11 cellular contexts compared by ENCODE assay signal in genomic region chr7:92685146-92686042, GRCh38.
DNase-seq lines count a peak whose midpoint lies in the region; ATAC-seq and TF ChIP-seq lines count a peak whose summit lies in the region.
"Had no signal": no experiment of that assay in that cellular context is flagged by ENCODE, and none has a peak within 500 bp of the region (broad histone marks: within the 10 kb centered on the region; RNA-seq: fewer than 3 reads in every experiment).

No MANE protein-coding gene starts in this region.

- H3K27ac ChIP-seq in SK-N-SH (ENCODE audit: low read depth in 2 of 2, low read length in 1 of 2) (no peak overlapping the region), A673 (ENCODE audit: low read depth, low read length, poor library complexity, severe bottlenecking) (no peak overlapping the region)
- H3K27ac ChIP-seq: neutrophil had no signal

- H3K9me3 Mint-ChIP-seq in progenitor cell of endocrine pancreas (ENCODE audit: low read depth), result peaks cover 5% of the 10 kb centered on the region
- H3K9me3 Mint-ChIP-seq in stimulated activated naive CD8-positive, alpha-beta T cell treated with anti-CD3 and anti-CD28 coated beads, Interleukin-15, Interleukin-2, amounts not matched to agents 100 ng/mL and 50 ng/mL, for 24 hours, result peaks cover 4% of the 10 kb centered on the region

- H4K20me1 ChIP-seq in SK-N-SH (ENCODE audit: insufficient read depth), result no peaks in the 10 kb centered on the region

- H3K4me2 ChIP-seq in SK-N-SH, result no peak overlapping the region

- peaks cover 6 to 11% of the 10 kb centered on the region in 2 experiments for H3K4me1 ChIP-seq in SK-N-SH (ENCODE audit: control insufficient read depth in 1 of 2, insufficient read depth in 2 of 2, low read depth in 1 of 2, low read length in 1 of 2)
- H3K4me1 ChIP-seq in A673 (ENCODE audit: insufficient read depth, low read length, poor library complexity, severe bottlenecking), result no peaks in the 10 kb centered on the region

- no peaks in the 10 kb centered on the region for H3K9me2 ChIP-seq in SK-N-SH

- peaks cover 13% of the 10 kb centered on the region for H3K4me1 Mint-ChIP-seq in progenitor cell of endocrine pancreas (ENCODE audit: low read depth)
- peaks cover 94% of the 10 kb centered on the region for H3K4me1 Mint-ChIP-seq in stimulated activated naive CD8-positive, alpha-beta T cell treated with anti-CD3 and anti-CD28 coated beads, Interleukin-15, Interleukin-2, amounts not matched to agents 100 ng/mL and 50 ng/mL, for 24 hours (ENCODE audit: low read depth)

- peak overlapping the region; percentile 22 for H3K27ac Mint-ChIP-seq in progenitor cell of endocrine pancreas
- H3K27ac Mint-ChIP-seq in stimulated activated naive CD8-positive, alpha-beta T cell treated with anti-CD3 and anti-CD28 coated beads, Interleukin-15, Interleukin-2, amounts not matched to agents 100 ng/mL and 50 ng/mL, for 24 hours, result peak overlapping the region; percentile 91

- DNase-seq in SK-N-SH (no peak), progenitor cell of endocrine pancreas (ENCODE audit: low spot score, unreplicated experiment) (no peak), A673 (ENCODE audit: low spot score) (no peak), islet precursor cell (no peak)
- peak; percentile 62 for DNase-seq in activated effector memory CD4-positive, alpha-beta T cell treated with Interleukin-2 at 50 U/mL for 16 hours
- DNase-seq: dermis blood vessel endothelial cell, Kasumi-1 had no signal

- ATAC-seq in SK-N-SH treated with all-trans-retinoic acid at 6 μM for 48 hours, result no peak
- ATAC-seq in HG02678 (IDR thresholded peaks at IDR 0.05; ENCODE audit: unreplicated experiment), result no peak

- POLR2A ChIA-PET in SK-N-SH (lab: Yijun Ruan, JAX) (no interaction called here), A673 (lab: Charles Lee; ENCODE audit: low non-redundant PET) (no interaction called here)

- no peak overlapping the region for H3K4me3 Mint-ChIP-seq in progenitor cell of endocrine pancreas (ENCODE audit: low read depth)
- H3K4me3 Mint-ChIP-seq in stimulated activated naive CD8-positive, alpha-beta T cell treated with anti-CD3 and anti-CD28 coated beads, Interleukin-15, Interleukin-2, amounts not matched to agents 100 ng/mL and 50 ng/mL, for 24 hours, result peak overlapping the region; percentile 38

- H3K27me3 Mint-ChIP-seq in progenitor cell of endocrine pancreas, result no peaks in the 10 kb centered on the region
- no peaks in the 10 kb centered on the region for H3K27me3 Mint-ChIP-seq in stimulated activated naive CD8-positive, alpha-beta T cell treated with anti-CD3 and anti-CD28 coated beads, Interleukin-15, Interleukin-2, amounts not matched to agents 100 ng/mL and 50 ng/mL, for 24 hours

- H3K9ac ChIP-seq in SK-N-SH, result no peak overlapping the region

- no peak for TF ChIP-seq EP300 in SK-N-SH (IDR thresholded peaks at IDR 0.05; ENCODE audit: borderline replicate concordance in 1 of 2, low read depth in 1 of 2, low read length in 1 of 2)

- H3K4me3 ChIP-seq in SK-N-SH (ENCODE audit: low read depth in 2 of 2, low read length in 1 of 2) (no peak overlapping the region), A673 (ENCODE audit: low read depth, low read length, poor library complexity, severe bottlenecking) (no peak overlapping the region)

- TF ChIP-seq CTCF in SK-N-SH (IDR thresholded peaks at IDR 0.05), result no peak
- TF ChIP-seq CTCF in progenitor cell of endocrine pancreas (IDR thresholded peaks at IDR 0.05; ENCODE audit: unreplicated experiment), result no peak
- TF ChIP-seq CTCF in A673 (conservative IDR thresholded peaks at IDR 0.05; ENCODE audit: low read depth, low read length), result no peak

- peaks cover 24 to 33% of the 10 kb centered on the region in 2 experiments for H3K36me3 ChIP-seq in SK-N-SH (replicated peaks in 1 of 2; ENCODE audit: control insufficient read depth in 1 of 2, insufficient read depth in 2 of 2, low read length in 1 of 2)
- no peaks in the 10 kb centered on the region for H3K36me3 ChIP-seq in A673 (ENCODE audit: insufficient read depth, low read length, poor library complexity, severe bottlenecking)
- H3K36me3 ChIP-seq: neutrophil had no signal

- no TSS peak for BruUV-seq in A673 (replicated peaks; lab: Mats Ljungman, UMichigan)

- H3K27me3 ChIP-seq in SK-N-SH (ENCODE audit: insufficient read depth) (no peaks in the 10 kb centered on the region), A673 (replicated peaks; ENCODE audit: insufficient read depth, low read depth, low read length, poor library complexity) (no peaks in the 10 kb centered on the region)
- H3K27me3 ChIP-seq: neutrophil had no signal

- 95% methylated on average over 6 of the region's 6 CpGs for WGBS in SK-N-SH (ENCODE audit: low lambda C conversion rate)

- peaks cover 7% of the 10 kb centered on the region for H3K9me3 ChIP-seq in SK-N-SH
- no peaks in the 10 kb centered on the region for H3K9me3 ChIP-seq in A673 (ENCODE audit: low read depth, low read length, poor library complexity, severe bottlenecking)
- H3K9me3 ChIP-seq: neutrophil had no signal

- peaks cover 98% of the 10 kb centered on the region for H3K79me2 ChIP-seq in SK-N-SH (ENCODE audit: insufficient read depth)

- no peak for TF ChIP-seq RAD21 in SK-N-SH (IDR thresholded peaks at IDR 0.05; ENCODE audit: low read length)

- no peak overlapping the region for H2AFZ ChIP-seq in SK-N-SH (ENCODE audit: low read depth)

- CTCF ChIA-PET in SK-N-SH (lab: Yijun Ruan, JAX), result interaction anchor here (1.9 kb wide), 1 partner anchor 65 kb away, joined by 9 read pairs; no protein-coding TSS in a partner anchor
- CTCF ChIA-PET in A673 (lab: Charles Lee), result no interaction called here

- peaks cover 32% of the 10 kb centered on the region for H3F3A ChIP-seq in SK-N-SH (replicated peaks; ENCODE audit: insufficient read depth)

- intact Hi-C loops in A673 (cut with micrococcal nuclease; ENCODE audit: unreplicated experiment), result no loop called here

- H3K36me3 Mint-ChIP-seq in progenitor cell of endocrine pancreas (ENCODE audit: insufficient read depth), result peaks cover 2% of the 10 kb centered on the region
- peaks cover 86% of the 10 kb centered on the region for H3K36me3 Mint-ChIP-seq in stimulated activated naive CD8-positive, alpha-beta T cell treated with anti-CD3 and anti-CD28 coated beads, Interleukin-15, Interleukin-2, amounts not matched to agents 100 ng/mL and 50 ng/mL, for 24 hours (ENCODE audit: low read depth)

TF ChIP-seq in SK-N-SH treated with all-trans-retinoic acid at 6 μM for 48 hours, 23 proteins besides CTCF, POLR2A, EP300 and RAD21 (continues in another document):
- TF ChIP-seq ISL1 (CRISPR knock-in tag; IDR thresholded peaks at IDR 0.05) (peak; percentile 69), ZNF565 (CRISPR knock-in tag; conservative IDR thresholded peaks at IDR 0.05; ENCODE audit: low read depth) (no peak), ZNF70 (CRISPR knock-in tag; IDR thresholded peaks at IDR 0.05) (no peak), OSR1 (CRISPR knock-in tag; IDR thresholded peaks at IDR 0.05) (peak; percentile 88; the same call in 1 of the 2 replicates), CSDC2 (CRISPR knock-in tag; IDR thresholded peaks at IDR 0.05) (peak; percentile 94), GLIS3 (CRISPR knock-in tag; IDR thresholded peaks at IDR 0.05) (no peak), ARNTL (CRISPR knock-in tag; IDR thresholded peaks at IDR 0.05; ENCODE audit: borderline replicate concordance, low read depth) (no peak), CREB5 (CRISPR knock-in tag; IDR thresholded peaks at IDR 0.05; ENCODE audit: low read depth) (no peak), ZFP3 (CRISPR knock-in tag; IDR thresholded peaks at IDR 0.05) (0 out of 2 replicates have a peak, but pooled peaks have one; percentile 37), RARB (CRISPR knock-in tag; IDR thresholded peaks at IDR 0.05) (0 out of 2 replicates have a peak, but pooled peaks have one; percentile 20)

TF ChIP-seq in SK-N-SH, 30 proteins besides CTCF, POLR2A, EP300 and RAD21:
- TF ChIP-seq MEF2A (IDR thresholded peaks at IDR 0.05; ENCODE audit: borderline replicate concordance, low read depth) (no peak), USF1 (IDR thresholded peaks at IDR 0.05; ENCODE audit: borderline replicate concordance, low read depth) (no peak), SMC3 (IDR thresholded peaks at IDR 0.05; ENCODE audit: low read depth, low read length) (no peak), RXRA (IDR thresholded peaks at IDR 0.05; ENCODE audit: borderline replicate concordance, low read depth) (no peak), TEAD4 (IDR thresholded peaks at IDR 0.05; ENCODE audit: borderline replicate concordance, insufficient read depth) (no peak), ELF1 (IDR thresholded peaks at IDR 0.05) (no peak; the same call in 1 of the 2 replicates), SIN3A (IDR thresholded peaks at IDR 0.05; ENCODE audit: borderline replicate concordance, low read depth, low read length) (no peak), GABPA (IDR thresholded peaks at IDR 0.05; ENCODE audit: low read depth) (no peak), EZH2phosphoT487 (IDR thresholded peaks at IDR 0.05; ENCODE audit: borderline replicate concordance, low read depth) (no peak), NFIC (IDR thresholded peaks at IDR 0.05; ENCODE audit: borderline replicate concordance) (no peak), GATA2 (CRISPR knock-in tag; IDR thresholded peaks at IDR 0.05) (no peak), TCF12 (IDR thresholded peaks at IDR 0.05) (no peak)
- TF ChIP-seq, protein P1, sequence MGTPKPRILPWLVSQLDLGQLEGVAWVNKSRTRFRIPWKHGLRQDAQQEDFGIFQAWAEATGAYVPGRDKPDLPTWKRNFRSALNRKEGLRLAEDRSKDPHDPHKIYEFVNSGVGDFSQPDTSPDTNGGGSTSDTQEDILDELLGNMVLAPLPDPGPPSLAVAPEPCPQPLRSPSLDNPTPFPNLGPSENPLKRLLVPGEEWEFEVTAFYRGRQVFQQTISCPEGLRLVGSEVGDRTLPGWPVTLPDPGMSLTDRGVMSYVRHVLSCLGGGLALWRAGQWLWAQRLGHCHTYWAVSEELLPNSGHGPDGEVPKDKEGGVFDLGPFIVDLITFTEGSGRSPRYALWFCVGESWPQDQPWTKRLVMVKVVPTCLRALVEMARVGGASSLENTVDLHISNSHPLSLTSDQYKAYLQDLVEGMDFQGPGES (IDR thresholded peaks at IDR 0.05; ENCODE audit: low read depth, low read length), result no peak
- TF ChIP-seq, protein P2, sequence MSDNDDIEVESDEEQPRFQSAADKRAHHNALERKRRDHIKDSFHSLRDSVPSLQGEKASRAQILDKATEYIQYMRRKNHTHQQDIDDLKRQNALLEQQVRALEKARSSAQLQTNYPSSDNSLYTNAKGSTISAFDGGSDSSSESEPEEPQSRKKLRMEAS (IDR thresholded peaks at IDR 0.05; ENCODE audit: low read depth), result no peak
